Comparison of ENCODE assay signal across 4 cellular contexts in the genomic region with DNA sequence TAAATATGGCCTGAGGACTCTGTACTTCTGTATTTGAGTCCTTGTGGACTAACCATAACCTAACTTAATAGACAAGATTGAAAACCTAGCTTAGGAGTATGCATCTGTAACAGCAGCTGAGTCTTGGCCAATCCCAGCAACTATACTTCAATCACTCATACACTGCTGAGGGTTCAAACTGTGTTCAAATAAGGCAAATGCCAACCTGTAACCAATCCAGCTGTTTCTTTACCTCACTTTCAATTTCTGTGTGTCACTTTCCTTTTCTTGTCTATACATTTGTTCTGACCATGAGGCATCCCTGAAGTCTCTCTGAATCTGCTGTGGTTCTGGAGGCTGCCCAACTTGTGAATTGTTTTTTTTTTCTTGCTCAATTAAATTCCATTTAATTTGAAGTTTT. TPM values are rescaled to one million over a fixed set of nuclear protein-coding genes. Genes with fewer than 3 reads are reported as not detected.
"Had no signal": no experiment of that assay in that cellular context is flagged by ENCODE, and none has a peak within 500 bp of the region (broad histone marks: within the 10 kb centered on the region; RNA-seq: fewer than 3 reads in every experiment).

No MANE protein-coding gene starts in this region.

RNA-seq across cellular contexts. Expression of a gene that starts 57.9 kb away (rescaled TPM):
- total RNA-seq: NCI-H460, RPMI7951, SJCRH30, SK-MEL-5 had no signal
